13 cellular contexts compared by ENCODE assay signal in the genomic region with DNA sequence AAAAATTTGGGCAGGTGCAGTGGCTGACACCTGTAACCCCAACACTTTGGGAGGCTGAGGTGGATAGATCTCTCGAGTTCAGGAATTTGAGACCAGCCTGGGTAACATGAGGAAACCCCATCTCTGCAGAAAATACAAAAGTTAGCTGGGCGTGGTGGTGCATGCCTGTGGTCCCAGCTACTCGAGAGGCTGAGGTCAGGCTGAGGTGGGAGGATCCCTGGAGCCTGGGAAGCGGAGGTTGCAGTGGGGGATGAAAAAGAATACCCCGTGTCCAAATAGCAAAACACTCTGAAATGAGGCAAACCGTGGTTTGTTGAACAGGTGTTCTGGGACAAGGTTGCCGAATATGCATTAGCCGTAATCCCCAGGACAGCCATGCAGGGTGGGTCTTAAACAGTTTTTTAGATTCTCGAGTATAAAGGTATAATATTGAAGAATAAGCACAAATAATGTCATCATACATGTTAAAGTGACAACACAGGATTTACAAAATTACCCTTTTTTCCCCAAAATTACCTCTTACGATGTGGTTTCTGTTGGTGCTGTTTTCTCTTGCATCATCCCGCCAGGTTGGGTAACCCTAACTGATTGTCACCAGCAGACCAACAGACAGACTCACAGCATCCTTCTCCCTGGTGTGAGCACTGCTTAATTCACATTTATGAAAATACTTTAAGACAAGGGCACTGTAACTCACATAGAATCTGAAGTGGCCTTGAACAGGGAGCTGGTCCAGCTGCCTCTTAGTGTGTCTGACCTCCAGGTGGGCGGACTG. TPM values are rescaled to one million over a fixed set of nuclear protein-coding genes. Genes with fewer than 3 reads are reported as not detected.
DNase-seq lines count a peak whose midpoint lies in the region; ATAC-seq and TF ChIP-seq lines count a peak whose summit lies in the region.
"Had no signal": no experiment of that assay in that cellular context is flagged by ENCODE, and none has a peak within 500 bp of the region (broad histone marks: within the 10 kb centered on the region; RNA-seq: fewer than 3 reads in every experiment).

No MANE protein-coding gene starts in this region.

- no peak overlapping the region for H3K18ac ChIP-seq in trophoblast cell (ENCODE audit: low read length)

- no peaks in the 10 kb centered on the region for H3K9me3 Mint-ChIP-seq in activated naive CD4-positive, alpha-beta T cell treated with anti-CD3 and anti-CD28 coated beads for 36 hours
- H3K9me3 Mint-ChIP-seq in activated naive CD4-positive, alpha-beta T cell treated with anti-CD3 and anti-CD28 coated beads, Interleukin-2, amount 50 U/mL, for 72 hours, result no peaks in the 10 kb centered on the region

- H3K14ac ChIP-seq in trophoblast cell (ENCODE audit: low read length), result no peak overlapping the region

- H3K27me3 Mint-ChIP-seq in activated naive CD4-positive, alpha-beta T cell treated with anti-CD3 and anti-CD28 coated beads for 36 hours (ENCODE audit: low read depth), result no peaks in the 10 kb centered on the region
- no peaks in the 10 kb centered on the region for H3K27me3 Mint-ChIP-seq in T-helper 17 cell

- no peak overlapping the region for H3K4me2 ChIP-seq in trophoblast cell (ENCODE audit: low read length)
- H3K4me2 ChIP-seq: hepatocyte had no signal

- H3K9ac ChIP-seq in trophoblast cell (ENCODE audit: low read length), result no peak overlapping the region
- H3K9ac ChIP-seq: parathyroid adenoma had no signal

- peaks cover 52% of the 10 kb centered on the region for H3K4me1 Mint-ChIP-seq in activated naive CD4-positive, alpha-beta T cell treated with anti-CD3 and anti-CD28 coated beads for 36 hours (ENCODE audit: low read depth)
- peaks cover 37% of the 10 kb centered on the region for H3K4me1 Mint-ChIP-seq in T-helper 17 cell

- CTCF ChIA-PET in activated naive CD4-positive, alpha-beta T cell treated with anti-CD3 and anti-CD28 coated beads for 36 hours (lab: Charles Lee), result no interaction called here
- CTCF ChIA-PET in A673 (lab: Charles Lee), result no interaction called here

- no peak for DNase-seq in activated naive CD4-positive, alpha-beta T cell treated with anti-CD3 and anti-CD28 coated beads for 36 hours
- no peak for DNase-seq in activated naive CD4-positive, alpha-beta T cell treated with anti-CD3 and anti-CD28 coated beads, Interleukin-2, amount 50 U/mL, for 72 hours (ENCODE audit: low spot score in 2 of 2)
- no peak for DNase-seq in T-helper 17 cell
- DNase-seq in trophoblast cell, result no peak
- no peak for DNase-seq in A673 (ENCODE audit: low spot score)
- DNase-seq in DMS153 (lab: John Stamatoyannopoulos, UW), result no peak
- DNase-seq: activated CD8-positive, alpha-beta memory T cell treated with anti-CD3 and anti-CD28 coated beads, Interleukin-2, amount 50 U/mL, for 48 hours; NCI-H69 had no signal

- peaks cover 7% of the 10 kb centered on the region for H3K79me2 ChIP-seq in trophoblast cell (ENCODE audit: control insufficient read depth, insufficient read depth, low read length, poor library complexity)

- H2AK5ac ChIP-seq in trophoblast cell (ENCODE audit: low read length), result no peak overlapping the region

- H3K4me3 Mint-ChIP-seq in activated naive CD4-positive, alpha-beta T cell treated with anti-CD3 and anti-CD28 coated beads for 36 hours, result no peak overlapping the region
- H3K4me3 Mint-ChIP-seq in T-helper 17 cell, result no peak overlapping the region

- no peaks in the 10 kb centered on the region for H3K79me1 ChIP-seq in trophoblast cell (ENCODE audit: low read length)

- POLR2A ChIA-PET in A673 (lab: Charles Lee; ENCODE audit: low non-redundant PET), result no interaction called here

- peaks cover 4% of the 10 kb centered on the region for H3K36me3 Mint-ChIP-seq in activated naive CD4-positive, alpha-beta T cell treated with anti-CD3 and anti-CD28 coated beads for 36 hours (ENCODE audit: low read depth)
- no peaks in the 10 kb centered on the region for H3K36me3 Mint-ChIP-seq in activated naive CD4-positive, alpha-beta T cell treated with anti-CD3 and anti-CD28 coated beads, Interleukin-2, amount 50 U/mL, for 72 hours
- no peaks in the 10 kb centered on the region for H3K36me3 Mint-ChIP-seq in T-helper 17 cell (ENCODE audit: low read depth)

- peaks cover 3 to 7% of the 10 kb centered on the region in 2 experiments for H3K36me3 ChIP-seq in trophoblast cell (ENCODE audit: control insufficient read depth in 1 of 2, insufficient read depth in 2 of 2, low read length in 2 of 2)
- H3K36me3 ChIP-seq in A673 (ENCODE audit: insufficient read depth, low read length, poor library complexity, severe bottlenecking), result no peaks in the 10 kb centered on the region

- no peak overlapping the region for H2BK12ac ChIP-seq in trophoblast cell (ENCODE audit: low read length)

- no peak overlapping the region for H2BK120ac ChIP-seq in trophoblast cell (ENCODE audit: insufficient read depth, low read length, poor library complexity)

- intact Hi-C loops in activated naive CD4-positive, alpha-beta T cell treated with anti-CD3 and anti-CD28 coated beads for 36 hours (cut with micrococcal nuclease), result loop anchor here (2.0 kb wide), 1 partner anchor 75 kb away; a partner anchor contains a TSS
- intact Hi-C loops in A673 (cut with micrococcal nuclease; ENCODE audit: unreplicated experiment), result no loop called here

- H3K23ac ChIP-seq in trophoblast cell (ENCODE audit: low read length), result no peak overlapping the region

- H2AFZ ChIP-seq in trophoblast cell (ENCODE audit: insufficient read depth, low read length, poor library complexity), result no peak overlapping the region
- H2AFZ ChIP-seq: hepatocyte, parathyroid adenoma had no signal

- H3K4me3 ChIP-seq in trophoblast cell (ENCODE audit: low read depth, low read length) (no peak overlapping the region), A673 (ENCODE audit: low read depth, low read length, poor library complexity, severe bottlenecking) (no peak overlapping the region)
- H3K4me3 ChIP-seq: hepatocyte, lung had no signal

- no peak overlapping the region for H2BK5ac ChIP-seq in trophoblast cell (ENCODE audit: low read depth, low read length, poor library complexity)

- no peaks in the 10 kb centered on the region for H3K4me1 ChIP-seq in trophoblast cell (ENCODE audit: control insufficient read depth in 1 of 2, insufficient read depth in 2 of 2, low read length in 2 of 2)
- no peaks in the 10 kb centered on the region for H3K4me1 ChIP-seq in A673 (ENCODE audit: insufficient read depth, low read length, poor library complexity, severe bottlenecking)

- no peak for TF ChIP-seq CTCF in A673 (conservative IDR thresholded peaks at IDR 0.05; ENCODE audit: low read depth, low read length)

- ATAC-seq in activated naive CD4-positive, alpha-beta T cell treated with anti-CD3 and anti-CD28 coated beads, Interleukin-2, amount 50 U/mL, for 72 hours, result no peak
- ATAC-seq in T-helper 17 cell, result no peak

- H4K12ac ChIP-seq in trophoblast cell (ENCODE audit: low read depth, low read length), result no peak overlapping the region

- H4K8ac ChIP-seq in trophoblast cell (ENCODE audit: low read depth, low read length), result no peak overlapping the region

- peak overlapping the region; percentile 48 for H3K27ac Mint-ChIP-seq in activated naive CD4-positive, alpha-beta T cell treated with anti-CD3 and anti-CD28 coated beads for 36 hours
- H3K27ac Mint-ChIP-seq in activated naive CD4-positive, alpha-beta T cell treated with anti-CD3 and anti-CD28 coated beads, Interleukin-2, amount 50 U/mL, for 72 hours, result peak overlapping the region in 1 of 2 donors; percentile 97
- peak overlapping the region; percentile 91 for H3K27ac Mint-ChIP-seq in T-helper 17 cell

- peak overlapping the region; percentile 34 for H3K4ac ChIP-seq in trophoblast cell (ENCODE audit: low read depth, low read length)

- WGBS in trophoblast cell (ENCODE audit: extremely low coverage, insufficient coverage, insufficient read length), result no CpG with 5 or more reads among the region's 12 CpGs

- no peaks in the 10 kb centered on the region for H3K9me3 ChIP-seq in T-helper 17 cell (ENCODE audit: control insufficient read depth, low read length, poor library complexity, severe bottlenecking)
- H3K9me3 ChIP-seq in trophoblast cell (ENCODE audit: insufficient read depth, low read depth, low read length), result no peaks in the 10 kb centered on the region
- no peaks in the 10 kb centered on the region for H3K9me3 ChIP-seq in A673 (ENCODE audit: low read depth, low read length, poor library complexity, severe bottlenecking)

- H3K27ac ChIP-seq in trophoblast cell (ENCODE audit: low read depth, low read length), result no peak overlapping the region
- H3K27ac ChIP-seq in A673 (ENCODE audit: low read depth, low read length, poor library complexity, severe bottlenecking), result no peak overlapping the region
- H3K27ac ChIP-seq: hepatocyte, parathyroid adenoma had no signal

- no TSS peak for BruUV-seq in A673 (replicated peaks; lab: Mats Ljungman, UMichigan)

- H3K27me3 ChIP-seq in trophoblast cell (ENCODE audit: insufficient read depth, low read length) (no peaks in the 10 kb centered on the region), A673 (replicated peaks; ENCODE audit: insufficient read depth, low read depth, low read length, poor library complexity) (no peaks in the 10 kb centered on the region)
- H3K27me3 ChIP-seq: hepatocyte had no signal

- no peak overlapping the region for H4K91ac ChIP-seq in trophoblast cell (ENCODE audit: low read depth, low read length)

RNA-seq across cellular contexts. Expression of a gene that starts 9.1 kb away (rescaled TPM):
- total RNA-seq in activated naive CD4-positive, alpha-beta T cell treated with anti-CD3 and anti-CD28 coated beads for 36 hours, result 10 to 100 TPM; 19.4 to 19.5 TPM
- total RNA-seq in activated naive CD4-positive, alpha-beta T cell treated with anti-CD3 and anti-CD28 coated beads, Interleukin-2, amount 50 U/mL, for 72 hours, result 10 to 100 TPM; 30.7 to 41.9 TPM
- total RNA-seq in T-helper 17 cell (10 to 100 TPM; 35.7 to 39.0 TPM), A673 (2021) (43.6 and 44.9 TPM in 2 replicates)
- polyA plus RNA-seq in trophoblast cell (2013), result 24.9 and 25.0 TPM in 2 replicates

RNA-seq across cellular contexts. Expression of a gene that starts 38.9 kb away (rescaled TPM):
- 10 to 100 TPM; 38.2 to 38.9 TPM for total RNA-seq in activated naive CD4-positive, alpha-beta T cell treated with anti-CD3 and anti-CD28 coated beads for 36 hours
- total RNA-seq in activated naive CD4-positive, alpha-beta T cell treated with anti-CD3 and anti-CD28 coated beads, Interleukin-2, amount 50 U/mL, for 72 hours, result 10 to 100 TPM; 31.3 to 62.1 TPM
- total RNA-seq in T-helper 17 cell (10 to 100 TPM; 26.9 to 29.9 TPM), A673 (2021) (80.1 and 89.9 TPM in 2 replicates)
- 67.0 and 68.3 TPM in 2 replicates for polyA plus RNA-seq in trophoblast cell (2013)

RNA-seq across cellular contexts. Expression of a gene that starts 42.7 kb away (rescaled TPM):
- total RNA-seq in activated naive CD4-positive, alpha-beta T cell treated with anti-CD3 and anti-CD28 coated beads for 36 hours, result not detected
- total RNA-seq in activated naive CD4-positive, alpha-beta T cell treated with anti-CD3 and anti-CD28 coated beads, Interleukin-2, amount 50 U/mL, for 72 hours, result not detected
- not detected for total RNA-seq in T-helper 17 cell
- polyA plus RNA-seq in trophoblast cell (2013), result not detected in 2 replicates
- not detected in 2 replicates for total RNA-seq in A673 (2021)
- total RNA-seq: endothelial cell of umbilical vein; hepatocyte; lung; T-helper 1 cell treated with Interleukin-12 subunit alpha and Interleukin-12 subunit beta and Interleukin-4 antibody, amounts not matched to agents 30 ng/mL and 1 ng/mL, for 36 hours had no signal
- polyA plus RNA-seq: endothelial cell of umbilical vein had no signal

RNA-seq across cellular contexts. Expression of a gene that starts 52.2 kb away (rescaled TPM):
- total RNA-seq in activated naive CD4-positive, alpha-beta T cell treated with anti-CD3 and anti-CD28 coated beads for 36 hours, result 10 to 100 TPM; 23.3 to 23.9 TPM
- total RNA-seq in activated naive CD4-positive, alpha-beta T cell treated with anti-CD3 and anti-CD28 coated beads, Interleukin-2, amount 50 U/mL, for 72 hours, result 10 to 100 TPM; 21.3 to 32.7 TPM
- total RNA-seq in T-helper 17 cell (10 to 100 TPM; 41.6 to 42.5 TPM), A673 (2021) (48.1 and 53.3 TPM in 2 replicates)
- polyA plus RNA-seq in trophoblast cell (2013), result 28.2 and 30.1 TPM in 2 replicates
